In the genomic region with DNA sequence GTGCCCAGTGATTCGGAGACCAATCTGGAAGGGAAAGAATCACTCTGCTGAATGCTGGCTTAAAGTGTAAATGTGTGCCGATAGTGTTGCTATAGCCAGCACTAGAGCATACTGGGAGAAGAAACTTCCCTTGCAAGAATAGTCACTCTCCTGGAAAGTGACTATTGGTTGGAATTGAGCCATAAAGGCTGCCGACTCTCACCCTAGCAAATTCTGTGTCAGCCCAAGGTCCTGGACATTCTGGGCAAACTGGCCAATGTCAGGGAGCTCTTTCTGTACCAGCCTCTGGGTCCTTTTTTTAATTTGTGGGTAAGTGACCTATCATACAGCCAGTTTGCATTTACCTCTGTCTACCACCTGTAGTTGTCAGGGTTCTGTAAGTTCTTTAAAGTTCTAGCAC, we compare ENCODE assay signal across 19 cellular contexts.
"Had no signal": no experiment of that assay in that cellular context is flagged by ENCODE, and none has a peak within 500 bp of the region (broad histone marks: within the 10 kb centered on the region; RNA-seq: fewer than 3 reads in every experiment).

No MANE protein-coding gene starts in this region.

- H3K9me3 Mint-ChIP-seq: activated T-cell treated with anti-CD3 and anti-CD28 coated beads, Interleukin-2, amount 50 U/mL, for 72 hours; effector memory CD8-positive, alpha-beta T cell; natural killer cell; stimulated activated effector memory CD8-positive, alpha-beta T cell treated with anti-CD3 and anti-CD28 coated beads, Interleukin-12 subunit alpha, Interleukin-12 subunit beta, amount 100 ng/mL, for 72 hours; stimulated activated naive CD8-positive, alpha-beta T cell treated with anti-CD3 and anti-CD28 coated beads, Interleukin-15, amount 100 ng/mL, for 72 hours had no signal

- H3K4me1 Mint-ChIP-seq: natural killer cell; stimulated activated effector memory CD8-positive, alpha-beta T cell treated with anti-CD3 and anti-CD28 coated beads, Interleukin-12 subunit alpha, Interleukin-12 subunit beta, amount 100 ng/mL, for 72 hours had no signal

- H3K27ac Mint-ChIP-seq: activated naive CD8-positive, alpha-beta T cell; activated T-cell treated with anti-CD3 and anti-CD28 coated beads, Interleukin-2, amount 50 U/mL, for 72 hours; effector memory CD8-positive, alpha-beta T cell; natural killer cell; stimulated activated effector memory CD8-positive, alpha-beta T cell treated with anti-CD3 and anti-CD28 coated beads, Interleukin-12 subunit alpha, Interleukin-12 subunit beta, amount 100 ng/mL, for 72 hours had no signal

- H3K36me3 Mint-ChIP-seq: activated naive CD8-positive, alpha-beta T cell; natural killer cell; stimulated activated effector memory CD8-positive, alpha-beta T cell treated with anti-CD3 and anti-CD28 coated beads, Interleukin-12 subunit alpha, Interleukin-12 subunit beta, amount 100 ng/mL, for 72 hours had no signal

- H3K4me3 Mint-ChIP-seq: activated naive CD8-positive, alpha-beta T cell; activated T-cell treated with anti-CD3 and anti-CD28 coated beads, Interleukin-2, amount 50 U/mL, for 72 hours; effector memory CD8-positive, alpha-beta T cell; natural killer cell; stimulated activated effector memory CD8-positive, alpha-beta T cell treated with anti-CD3 and anti-CD28 coated beads, Interleukin-12 subunit alpha, Interleukin-12 subunit beta, amount 100 ng/mL, for 72 hours; stimulated activated naive CD8-positive, alpha-beta T cell treated with anti-CD3 and anti-CD28 coated beads, Interleukin-15, amount 100 ng/mL, for 72 hours had no signal

- ATAC-seq: activated T-cell treated with anti-CD3 and anti-CD28 coated beads, Interleukin-2, amount 50 U/mL, for 72 hours; effector memory CD8-positive, alpha-beta T cell; gastroesophageal sphincter; natural killer cell; sciatic nerve; stimulated activated effector memory CD8-positive, alpha-beta T cell treated with anti-CD3 and anti-CD28 coated beads, Interleukin-12 subunit alpha, Interleukin-12 subunit beta, amount 100 ng/mL, for 72 hours; stimulated activated naive CD8-positive, alpha-beta T cell treated with anti-CD3 and anti-CD28 coated beads, Interleukin-15, amount 100 ng/mL, for 72 hours; upper lobe of right lung had no signal

- DNase-seq: activated CD4-positive, alpha-beta T cell treated with anti-CD3 and anti-CD28 coated beads for 4 hours; activated CD4-positive, alpha-beta T cell treated with anti-CD3 and anti-CD28 coated beads, Interleukin-2, amount 50 U/mL, for 4 hours; activated naive CD4-positive, alpha-beta T cell treated with Interleukin-2 at 50 U/mL for 16 hours; activated T-cell treated with anti-CD3 and anti-CD28 coated beads for 4 hours; activated T-cell treated with anti-CD3 and anti-CD28 coated beads, Interleukin-2, amount 50 U/mL, for 72 hours; anterior cingulate cortex; effector memory CD8-positive, alpha-beta T cell; erythroblast; head of caudate nucleus; midbrain; natural killer cell; stimulated activated CD4-positive, alpha-beta T cell treated with anti-CD3 and anti-CD28 coated beads, Interleukin-4, amount 100 ng/mL, for 24 hours; stimulated activated naive CD8-positive, alpha-beta T cell treated with anti-CD3 and anti-CD28 coated beads, Interleukin-15, amount 100 ng/mL, for 72 hours; substantia nigra; upper lobe of right lung had no signal
